ENCODE assay signal across 13 cellular contexts in genomic region chr19:52533901-52534300, GRCh38. TPM values are rescaled to one million over a fixed set of nuclear protein-coding genes. Genes with fewer than 3 reads are reported as not detected.
DNase-seq lines count a peak whose midpoint lies in the region; ATAC-seq, FAIRE-seq and TF ChIP-seq lines count a peak whose summit lies in the region.
"Had no signal": no experiment of that assay in that cellular context is flagged by ENCODE, and none has a peak within 500 bp of the region (broad histone marks: within the 10 kb centered on the region; RNA-seq: fewer than 3 reads in every experiment).

No MANE protein-coding gene starts in this region.

- H3K36me3 ChIP-seq in bronchial epithelial cell (ENCODE audit: control insufficient read depth, insufficient read depth, low read length) (no peaks in the 10 kb centered on the region), mesendoderm (ENCODE audit: control insufficient read depth, insufficient read depth, low read length) (no peaks in the 10 kb centered on the region)

- H3K4me3 Mint-ChIP-seq in activated naive CD8-positive, alpha-beta T cell treated with anti-CD3 and anti-CD28 coated beads, Interleukin-2, amount 10 ng/mL, durations not matched to agents 7 days and 5 days = no peak overlapping the region
- H3K4me3 Mint-ChIP-seq in activated naive CD8-positive, alpha-beta T cell treated with anti-CD3 and anti-CD28 coated beads for 36 hours = no peak overlapping the region
- H3K4me3 Mint-ChIP-seq in type B pancreatic cell = peak overlapping the region; percentile 63

- H3K23ac ChIP-seq in mesendoderm (ENCODE audit: low read length) = no peak overlapping the region

- H3K56ac ChIP-seq in mesendoderm (ENCODE audit: low read length) = no peak overlapping the region

- H2BK120ac ChIP-seq in mesendoderm (ENCODE audit: low read depth, low read length) = no peak overlapping the region

- no peaks in the 10 kb centered on the region for H3K79me1 ChIP-seq in mesendoderm (ENCODE audit: low read length)

- ATAC-seq in activated naive CD8-positive, alpha-beta T cell treated with anti-CD3 and anti-CD28 coated beads, Interleukin-2, amount 10 ng/mL, durations not matched to agents 7 days and 5 days (ENCODE audit: low read depth) = no peak

- H3K4me3 ChIP-seq in bronchial epithelial cell (ENCODE audit: low read depth, low read length) (no peak overlapping the region), mesendoderm (ENCODE audit: low read length) (no peak overlapping the region)
- H3K4me3 ChIP-seq: SJSA1 had no signal

- H3K79me2 ChIP-seq in mesendoderm (ENCODE audit: control insufficient read depth, insufficient read depth, low read length) = no peaks in the 10 kb centered on the region

- H2BK5ac ChIP-seq in mesendoderm (ENCODE audit: low read length) = no peak overlapping the region

- H3K18ac ChIP-seq in mesendoderm (ENCODE audit: low read length) = no peak overlapping the region

- H3K4me1 ChIP-seq in mesendoderm (ENCODE audit: control insufficient read depth, low read depth, low read length) = no peaks in the 10 kb centered on the region
- H3K4me1 ChIP-seq: SJSA1 had no signal

- peaks cover 20% of the 10 kb centered on the region for H3K4me1 Mint-ChIP-seq in activated naive CD8-positive, alpha-beta T cell treated with anti-CD3 and anti-CD28 coated beads, Interleukin-2, amount 10 ng/mL, durations not matched to agents 7 days and 5 days
- peaks cover 28% of the 10 kb centered on the region for H3K4me1 Mint-ChIP-seq in activated naive CD8-positive, alpha-beta T cell treated with anti-CD3 and anti-CD28 coated beads for 36 hours
- H3K4me1 Mint-ChIP-seq in type B pancreatic cell (ENCODE audit: unreplicated experiment) = peaks cover 12% of the 10 kb centered on the region

- no peaks in the 10 kb centered on the region for H3K27me3 Mint-ChIP-seq in activated naive CD8-positive, alpha-beta T cell treated with anti-CD3 and anti-CD28 coated beads, Interleukin-2, amount 10 ng/mL, durations not matched to agents 7 days and 5 days
- no peaks in the 10 kb centered on the region for H3K27me3 Mint-ChIP-seq in activated naive CD8-positive, alpha-beta T cell treated with anti-CD3 and anti-CD28 coated beads for 36 hours
- H3K27me3 Mint-ChIP-seq in type B pancreatic cell = no peaks in the 10 kb centered on the region

- H2AK5ac ChIP-seq in mesendoderm (ENCODE audit: low read length) = no peak overlapping the region

- POLR2A ChIA-PET in activated naive CD8-positive, alpha-beta T cell treated with anti-CD3 and anti-CD28 coated beads, Interleukin-2, amount 10 ng/mL, durations not matched to agents 7 days and 5 days (lab: Charles Lee) = interaction anchor here (0.6 to 1.1 kb wide), 2 partner anchors 38 to 45 kb away, joined by 3 to 6 read pairs; no protein-coding TSS in a partner anchor

- no peak overlapping the region for H3K9ac ChIP-seq in mesendoderm (ENCODE audit: low read length)

- peaks cover 71% of the 10 kb centered on the region for H3K36me3 Mint-ChIP-seq in activated naive CD8-positive, alpha-beta T cell treated with anti-CD3 and anti-CD28 coated beads, Interleukin-2, amount 10 ng/mL, durations not matched to agents 7 days and 5 days
- H3K36me3 Mint-ChIP-seq in activated naive CD8-positive, alpha-beta T cell treated with anti-CD3 and anti-CD28 coated beads for 36 hours = peaks cover 62% of the 10 kb centered on the region
- peaks cover 11% of the 10 kb centered on the region for H3K36me3 Mint-ChIP-seq in type B pancreatic cell

- H2BK15ac ChIP-seq in mesendoderm (replicated peaks; ENCODE audit: low read depth) = no peak overlapping the region

- H3K27ac ChIP-seq in mesendoderm (ENCODE audit: low read depth, low read length) = no peak overlapping the region
- H3K27ac ChIP-seq: epithelial cell of prostate, HL-60, SJSA1 had no signal

- DNase-seq in activated naive CD8-positive, alpha-beta T cell treated with anti-CD3 and anti-CD28 coated beads, Interleukin-2, amount 10 ng/mL, durations not matched to agents 7 days and 5 days = no peak
- no peak for DNase-seq in activated naive CD8-positive, alpha-beta T cell treated with anti-CD3 and anti-CD28 coated beads for 36 hours
- DNase-seq in bronchial epithelial cell (ENCODE audit: low read depth) (peak; percentile 13), mesendoderm (peak; percentile 45), type B pancreatic cell (ENCODE audit: extremely low spot score, unreplicated experiment) (no peak), D341Med (ENCODE audit: low spot score) (no peak), GM19240 (ENCODE audit: insufficient read length, low spot score) (no peak), DMS 273 treated with DMSO at 0.1 percent for 48 hours (lab: John Stamatoyannopoulos, UW) (no peak)
- DNase-seq: activated naive CD4-positive, alpha-beta T cell treated with anti-CD3 and anti-CD28 coated beads, Interleukin-2, amount 50 U/mL, for 16 hours; NCI-H2081 treated with DMSO at 0.1 percent for 48 hours had no signal

- no peak overlapping the region for H3K4ac ChIP-seq in mesendoderm (ENCODE audit: low read depth, low read length)

- WGBS in mesendoderm (ENCODE audit: extremely low coverage, insufficient coverage, low lambda C conversion rate) = no CpG with 5 or more reads among the region's 5 CpGs

- H3K4me2 ChIP-seq in mesendoderm (ENCODE audit: low read length) = no peak overlapping the region

- TF ChIP-seq CTCF in bronchial epithelial cell (IDR thresholded peaks at IDR 0.05; ENCODE audit: insufficient read depth, low read length, severe bottlenecking) (no peak), type B pancreatic cell (conservative IDR thresholded peaks at IDR 0.05) (no peak)

- H3K27me3 ChIP-seq in bronchial epithelial cell (ENCODE audit: control insufficient read depth, insufficient read depth, low read length) (no peaks in the 10 kb centered on the region), mesendoderm (ENCODE audit: insufficient read depth, low read length, poor library complexity) (no peaks in the 10 kb centered on the region)
- H3K27me3 ChIP-seq: SJSA1 had no signal

- no peak overlapping the region for H4K8ac ChIP-seq in mesendoderm (ENCODE audit: low read depth, low read length)

- H3K9me3 Mint-ChIP-seq in activated naive CD8-positive, alpha-beta T cell treated with anti-CD3 and anti-CD28 coated beads, Interleukin-2, amount 10 ng/mL, durations not matched to agents 7 days and 5 days = peaks cover 1% of the 10 kb centered on the region
- peaks cover 12% of the 10 kb centered on the region for H3K9me3 Mint-ChIP-seq in activated naive CD8-positive, alpha-beta T cell treated with anti-CD3 and anti-CD28 coated beads for 36 hours
- no peaks in the 10 kb centered on the region for H3K9me3 Mint-ChIP-seq in type B pancreatic cell

- peak overlapping the region; percentile 47 for H3K27ac Mint-ChIP-seq in activated naive CD8-positive, alpha-beta T cell treated with anti-CD3 and anti-CD28 coated beads, Interleukin-2, amount 10 ng/mL, durations not matched to agents 7 days and 5 days
- no peak overlapping the region for H3K27ac Mint-ChIP-seq in activated naive CD8-positive, alpha-beta T cell treated with anti-CD3 and anti-CD28 coated beads for 36 hours
- H3K27ac Mint-ChIP-seq in type B pancreatic cell = peak overlapping the region; percentile 89

- no peak for FAIRE-seq in bronchial epithelial cell (lab: Jason Lieb, UNC)

- H4K5ac ChIP-seq in mesendoderm (ENCODE audit: low read length) = no peak overlapping the region

RNA-seq across cellular contexts. Expression of gene ZNF808, which starts 6.4 kb away (rescaled TPM):
- 10 to 100 TPM; 53.5 to 59.8 TPM for total RNA-seq in activated naive CD8-positive, alpha-beta T cell treated with anti-CD3 and anti-CD28 coated beads, Interleukin-2, amount 10 ng/mL, durations not matched to agents 7 days and 5 days
- total RNA-seq in activated naive CD8-positive, alpha-beta T cell treated with anti-CD3 and anti-CD28 coated beads for 36 hours = 10 to 100 TPM; 21.1 to 25.7 TPM
- 12.6 and 17.0 TPM in 2 replicates for total RNA-seq in bronchial epithelial cell
- polyA plus RNA-seq in mesendoderm (2013, experiment 1 of 2) = 9.5 TPM
- 8.9 TPM for polyA plus RNA-seq in mesendoderm (2013, experiment 2 of 2)
- total RNA-seq in type B pancreatic cell (ENCODE audit: low replicate concordance) = 37.4 and 52.6 TPM in 2 replicates

RNA-seq across cellular contexts. Expression of gene ZNF701, which starts 36.2 kb away (rescaled TPM):
- 10 to 100 TPM; 40.2 to 40.5 TPM for total RNA-seq in activated naive CD8-positive, alpha-beta T cell treated with anti-CD3 and anti-CD28 coated beads, Interleukin-2, amount 10 ng/mL, durations not matched to agents 7 days and 5 days
- 10 to 100 TPM; 18.9 to 19.2 TPM for total RNA-seq in activated naive CD8-positive, alpha-beta T cell treated with anti-CD3 and anti-CD28 coated beads for 36 hours
- total RNA-seq in bronchial epithelial cell (11.6 and 15.6 TPM in 2 replicates), type B pancreatic cell (ENCODE audit: low replicate concordance) (25.2 and 29.1 TPM in 2 replicates)
- polyA plus RNA-seq in mesendoderm (2013, experiment 1 of 2) = 11.5 TPM
- 11.2 TPM for polyA plus RNA-seq in mesendoderm (2013, experiment 2 of 2)

Comparison
In these comparisons a context has a peak if more than half of its experiments do, and no peak if none do; other contexts are left out.
1. DNase-seq: peak in bronchial epithelial cell (single experiment) and mesendoderm (single experiment); none in activated naive CD8-positive, alpha-beta T cell treated with anti-CD3 and anti-CD28 coated beads, Interleukin-2, amount 10 ng/mL, durations not matched to agents 7 days and 5 days (single experiment), activated naive CD8-positive, alpha-beta T cell treated with anti-CD3 and anti-CD28 coated beads for 36 hours (single experiment), type B pancreatic cell (single experiment), D341Med (single experiment), GM19240 (single experiment) and DMS 273 treated with DMSO at 0.1 percent for 48 hours (single experiment).